19 cellular contexts compared by ENCODE assay signal in the genomic region with DNA sequence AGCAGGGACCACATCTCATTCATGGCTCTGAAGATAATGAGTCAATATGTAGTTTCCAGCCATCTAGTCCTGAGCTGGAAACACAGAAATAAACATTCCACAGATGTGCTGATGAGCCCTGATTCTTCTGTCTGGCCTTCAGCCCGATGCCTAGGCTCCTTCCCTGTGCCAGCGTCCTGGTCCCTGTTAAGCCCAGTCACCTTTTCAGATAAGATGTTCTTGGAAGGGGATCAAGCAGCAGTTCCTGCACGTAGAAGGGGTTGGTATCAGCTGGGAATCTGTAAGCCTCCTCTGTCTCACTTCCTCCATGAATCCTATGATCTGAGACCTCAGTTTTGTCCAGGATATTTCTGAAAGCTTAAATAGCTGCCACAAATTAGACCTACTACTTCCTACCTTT.
A peak's percentile ranks its signal among the peaks of the same experiment; 100 is the strongest.
DNase-seq lines count a peak whose midpoint lies in the region; ATAC-seq, FAIRE-seq and TF ChIP-seq lines count a peak whose summit lies in the region.
"Had no signal": no experiment of that assay in that cellular context is flagged by ENCODE, and none has a peak within 500 bp of the region (broad histone marks: within the 10 kb centered on the region; RNA-seq: fewer than 3 reads in every experiment).

No MANE protein-coding gene starts in this region.

- ATAC-seq in Right ventricle myocardium inferior: peak; percentile 20
- ATAC-seq in HG03354 (IDR thresholded peaks at IDR 0.05; ENCODE audit: poor library complexity, severe bottlenecking, unreplicated experiment): no peak
- ATAC-seq: CD8-positive, alpha-beta T cell; HCT116; K562 had no signal

- no peak overlapping the region for H3K9ac ChIP-seq in endothelial cell of umbilical vein (replicated peaks; ENCODE audit: extremely low read depth, insufficient read depth, low read length)
- H3K9ac ChIP-seq: BLaER1 treated with 17β-estradiol and CSF1 and Interleukin-3, amounts not matched to agents 10 nM and 100 nM had no signal

- no peaks in the 10 kb centered on the region for H3K36me3 ChIP-seq in endothelial cell of umbilical vein (ENCODE audit: control insufficient read depth in 2 of 2, extremely low read depth in 1 of 2, insufficient read depth in 2 of 2, low read length in 2 of 2)
- H3K36me3 ChIP-seq: BLaER1 treated with 17β-estradiol and CSF1 and Interleukin-3, amounts not matched to agents 10 nM and 100 nM had no signal

- no peak for TF ChIP-seq CTCF in endothelial cell of umbilical vein (IDR thresholded peaks at IDR 0.05; ENCODE audit: extremely low read depth in 1 of 2, insufficient read depth in 1 of 2, low read depth in 1 of 2, low read length in 2 of 2)

- no peak for FAIRE-seq in endothelial cell of umbilical vein (lab: Jason Lieb, UNC)
- FAIRE-seq: G401.6, GM12891, K562 had no signal

- intact Hi-C loops in Right ventricle myocardium inferior (cut with DNase I): no loop called here
- intact Hi-C loops in cardiac septum (cut with DNase I): no loop called here
- intact Hi-C loops in endothelial cell of umbilical vein (cut with micrococcal nuclease): loop anchor here (1.0 kb wide), 1 partner anchor 22 kb away; no protein-coding TSS in a partner anchor

- CTCF ChIA-PET in endothelial cell of umbilical vein (lab: Charles Lee): no interaction called here

- no peak overlapping the region for H3K27ac ChIP-seq in endothelial cell of umbilical vein (ENCODE audit: insufficient read depth, low read depth, low read length)
- H3K27ac ChIP-seq: BLaER1 treated with 17β-estradiol and CSF1 and Interleukin-3, amounts not matched to agents 10 nM and 100 nM; HL-60 had no signal

- H3K9me1 ChIP-seq in endothelial cell of umbilical vein (replicated peaks; ENCODE audit: control insufficient read depth, extremely low read depth, insufficient read depth, low read length): no peaks in the 10 kb centered on the region

- dilution Hi-C loops in endothelial cell of umbilical vein (cut with MboI; ENCODE audit: extremely low pct_ligation_motif_present, low sequenced_read_pairs): no loop called here

- H3K4me3 ChIP-seq in endothelial cell of umbilical vein (replicated peaks in 1 of 3; ENCODE audit: insufficient read depth in 1 of 3, low read depth in 1 of 3, low read length in 3 of 3): no peak overlapping the region
- H3K4me3 ChIP-seq: BLaER1 treated with 17β-estradiol and CSF1 and Interleukin-3, amounts not matched to agents 10 nM and 100 nM; K562 had no signal

- H2AFZ ChIP-seq in endothelial cell of umbilical vein (ENCODE audit: low read depth, low read length): no peak overlapping the region

- H3K9me3 ChIP-seq in endothelial cell of umbilical vein (replicated peaks; ENCODE audit: control insufficient read depth, insufficient read depth, low read length): no peaks in the 10 kb centered on the region
- H3K9me3 ChIP-seq: BLaER1 treated with 17β-estradiol and CSF1 and Interleukin-3, amounts not matched to agents 10 nM and 100 nM had no signal

- TF ChIP-seq POLR2A in endothelial cell of umbilical vein (IDR thresholded peaks at IDR 0.05; ENCODE audit: low read depth, low read length): no peak

- POLR2A ChIA-PET in endothelial cell of umbilical vein (lab: Charles Lee): no interaction called here

- H4K20me1 ChIP-seq in endothelial cell of umbilical vein (replicated peaks; ENCODE audit: control insufficient read depth, extremely low read depth, insufficient read depth, low read length): no peaks in the 10 kb centered on the region
- H4K20me1 ChIP-seq: BLaER1 treated with 17β-estradiol and CSF1 and Interleukin-3, amounts not matched to agents 10 nM and 100 nM had no signal

- H3K4me1 ChIP-seq in endothelial cell of umbilical vein (ENCODE audit: control insufficient read depth, extremely low read depth, insufficient read depth, low read length): no peaks in the 10 kb centered on the region
- H3K4me1 ChIP-seq: BLaER1 treated with 17β-estradiol and CSF1 and Interleukin-3, amounts not matched to agents 10 nM and 100 nM had no signal

- H3K4me2 ChIP-seq in endothelial cell of umbilical vein (ENCODE audit: insufficient read depth, low read length): no peak overlapping the region
- H3K4me2 ChIP-seq: BLaER1 treated with 17β-estradiol and CSF1 and Interleukin-3, amounts not matched to agents 10 nM and 100 nM had no signal

- DNase-seq in Right ventricle myocardium inferior (ENCODE audit: missing footprints): no peak
- no peak for DNase-seq in cardiac septum (ENCODE audit: low spot score)
- peak; percentile 91 for DNase-seq in NCI-H1694 (lab: John Stamatoyannopoulos, UW)
- DNase-seq in endothelial cell of umbilical vein (ENCODE audit: low read depth, low spot score): no peak
- peak; percentile 59 for DNase-seq in mesenteric fat pad (ENCODE audit: low spot score)
- no peak for DNase-seq in OCI-M1 (lab: John Stamatoyannopoulos, UW)
- DNase-seq in kidney tubule cell (ENCODE audit: low spot score): no peak
- DNase-seq: Calu3; CD8-positive, alpha-beta T cell; GOT3; H7; HFFc6 had no signal

- peaks cover 0 to 2% of the 10 kb centered on the region in 2 experiments for H3K27me3 ChIP-seq in endothelial cell of umbilical vein (ENCODE audit: control insufficient read depth in 2 of 2, insufficient read depth in 2 of 2, low read length in 2 of 2)
- H3K27me3 ChIP-seq: BLaER1 treated with 17β-estradiol and CSF1 and Interleukin-3, amounts not matched to agents 10 nM and 100 nM had no signal

- no peaks in the 10 kb centered on the region for H3K79me2 ChIP-seq in endothelial cell of umbilical vein (ENCODE audit: control insufficient read depth, insufficient read depth, low read length)

- BruUV-seq in endothelial cell of umbilical vein (replicated peaks; lab: Mats Ljungman, UMichigan): no TSS peak

TF ChIP-seq in endothelial cell of umbilical vein, 7 proteins besides CTCF, POLR2A, EP300 and RAD21:
- TF ChIP-seq MYC (IDR thresholded peaks at IDR 0.05; ENCODE audit: low read depth, low read length) (no peak), GATA2 (IDR thresholded peaks at IDR 0.05; ENCODE audit: insufficient read depth, insufficient read length, low read depth, low read length) (peak; percentile 19), EZH2 (IDR thresholded peaks at IDR 0.05; ENCODE audit: borderline replicate concordance, low read depth, low read length, severe bottlenecking) (no peak)

Comparison
In these comparisons a context has a peak if more than half of its experiments do, and no peak if none do; other contexts are left out.
1. DNase-seq: peak in NCI-H1694 (single experiment) and mesenteric fat pad (single experiment); none in Right ventricle myocardium inferior (single experiment), cardiac septum (single experiment), endothelial cell of umbilical vein (single experiment), OCI-M1 (single experiment) and kidney tubule cell (single experiment).